1 cellular context compared by ENCODE assay signal in genomic region chr11:66958232-66958955, GRCh38.
TF ChIP-seq lines count a peak whose summit lies in the region.

Gene PC (minus strand): TSS chr11:66958383. CDS start chr11:66872159, 86,224 bp downstream.

TF ChIP-seq in HepG2, 621 proteins besides CTCF, POLR2A, EP300 and RAD21 (continued from another document and continues in another):
- TF ChIP-seq ZFP91 (CRISPR knock-in tag; IDR thresholded peaks at IDR 0.05; ENCODE audit: borderline replicate concordance), result peak; percentile 67
- TF ChIP-seq SP2 (CRISPR knock-in tag; IDR thresholded peaks at IDR 0.05), result peak; percentile 100
- no peak for TF ChIP-seq JARID2 (CRISPR knock-in tag; IDR thresholded peaks at IDR 0.05; ENCODE audit: insufficient replicate concordance)
- peak; percentile 80; the same call in 1 of the 2 replicates for TF ChIP-seq PRMT3 (CRISPR knock-in tag; IDR thresholded peaks at IDR 0.05; ENCODE audit: borderline replicate concordance, low read depth)
- TF ChIP-seq ZNF687 (CRISPR knock-in tag; IDR thresholded peaks at IDR 0.05), result peak; percentile 100
- TF ChIP-seq ZNF318 (CRISPR knock-in tag; IDR thresholded peaks at IDR 0.05), result no peak; the same call in 1 of the 2 replicates
- TF ChIP-seq RBAK (CRISPR knock-in tag; IDR thresholded peaks at IDR 0.05), result peak; percentile 53; the same call in 1 of the 2 replicates
- no peak for TF ChIP-seq MTF1 (CRISPR knock-in tag; IDR thresholded peaks at IDR 0.05)
- TF ChIP-seq FOXK1 (CRISPR knock-in tag; IDR thresholded peaks at IDR 0.05; ENCODE audit: borderline replicate concordance, low read depth), result peak; percentile 42; the same call in 1 of the 2 replicates
- no peak for TF ChIP-seq POLR2AphosphoS2 (IDR thresholded peaks at IDR 0.05; ENCODE audit: low read depth, low read length)
- TF ChIP-seq ZNF230 (CRISPR knock-in tag; IDR thresholded peaks at IDR 0.05), result 0 out of 2 replicates have a peak, but pooled peaks have one; percentile 56
- TF ChIP-seq PCBP1 (IDR thresholded peaks at IDR 0.05; ENCODE audit: borderline replicate concordance, low read depth, low read length), result 0 out of 2 replicates have a peak, but pooled peaks have one; percentile 78
- TF ChIP-seq ZNF275 (CRISPR knock-in tag; IDR thresholded peaks at IDR 0.05; ENCODE audit: borderline replicate concordance), result no peak
- TF ChIP-seq RXRB (CRISPR knock-in tag; IDR thresholded peaks at IDR 0.05; ENCODE audit: borderline replicate concordance), result peak; percentile 53; the same call in 1 of the 2 replicates
- peak; percentile 86; the same call in 1 of the 2 replicates for TF ChIP-seq MIER3 (CRISPR knock-in tag; IDR thresholded peaks at IDR 0.05; ENCODE audit: borderline replicate concordance)
- peak; percentile 98 for TF ChIP-seq ZNF878 (CRISPR knock-in tag; IDR thresholded peaks at IDR 0.05)
- TF ChIP-seq ZNF510 (CRISPR knock-in tag; IDR thresholded peaks at IDR 0.05; ENCODE audit: low read depth), result peak; percentile 77; the same call in 1 of the 2 replicates
- TF ChIP-seq DBP (CRISPR knock-in tag; IDR thresholded peaks at IDR 0.05; ENCODE audit: not compliant biosample characterization), result no peak
- no peak for TF ChIP-seq NR2F6 (IDR thresholded peaks at IDR 0.05)
- no peak; the same call in none of the 2 replicates for TF ChIP-seq NR2F6 (CRISPR knock-in tag; IDR thresholded peaks at IDR 0.05)
- TF ChIP-seq FOXO1 (CRISPR knock-in tag; IDR thresholded peaks at IDR 0.05), result peak; percentile 10; the same call in 1 of the 2 replicates
- peak; percentile 48; the same call in 1 of the 2 replicates for TF ChIP-seq HINFP (CRISPR knock-in tag; IDR thresholded peaks at IDR 0.05; ENCODE audit: low read depth)
- peak; percentile 74; the same call in 1 of the 2 replicates for TF ChIP-seq NFATC3 (CRISPR knock-in tag; IDR thresholded peaks at IDR 0.05)
- no peak for TF ChIP-seq DDIT3 (CRISPR knock-in tag; IDR thresholded peaks at IDR 0.05)
- TF ChIP-seq ELF4 (CRISPR knock-in tag; IDR thresholded peaks at IDR 0.05; ENCODE audit: borderline replicate concordance), result peak; percentile 97; the same call in 1 of the 2 replicates
- 0 out of 2 replicates have a peak, but pooled peaks have one; percentile 28 for TF ChIP-seq ZNF710 (CRISPR knock-in tag; IDR thresholded peaks at IDR 0.05; ENCODE audit: borderline replicate concordance)
- TF ChIP-seq RBM39 (IDR thresholded peaks at IDR 0.05; ENCODE audit: low read depth, low read length, poor library complexity, severe bottlenecking), result peak; percentile 74
- TF ChIP-seq ZSCAN22 (CRISPR knock-in tag; IDR thresholded peaks at IDR 0.05), result 0 out of 2 replicates have a peak, but pooled peaks have one; percentile 1
- peak; percentile 66 for TF ChIP-seq ZIK1 (CRISPR knock-in tag; IDR thresholded peaks at IDR 0.05; ENCODE audit: borderline replicate concordance, low read depth)
- TF ChIP-seq BATF2 (CRISPR knock-in tag; IDR thresholded peaks at IDR 0.05), result peak; percentile 94
- TF ChIP-seq IRF9 (CRISPR knock-in tag; IDR thresholded peaks at IDR 0.05; ENCODE audit: borderline replicate concordance), result peak; percentile 43; the same call in 1 of the 2 replicates
- TF ChIP-seq RFXANK (CRISPR knock-in tag; IDR thresholded peaks at IDR 0.05), result peak; percentile 51; the same call in 1 of the 2 replicates
- TF ChIP-seq CREM (IDR thresholded peaks at IDR 0.05), result peak; percentile 80
- no peak for TF ChIP-seq CREM (CRISPR knock-in tag; IDR thresholded peaks at IDR 0.05)
- no peak for TF ChIP-seq ZFP62 (CRISPR knock-in tag; IDR thresholded peaks at IDR 0.05)
